21 cellular contexts compared by ENCODE assay signal in genomic region chr1:232368821-232369321, GRCh38.
"Had no signal": no experiment of that assay in that cellular context is flagged by ENCODE, and none has a peak within 500 bp of the region (broad histone marks: within the 10 kb centered on the region; RNA-seq: fewer than 3 reads in every experiment).

No MANE protein-coding gene starts in this region.

- H3K36me3 Mint-ChIP-seq: immature natural killer cell, memory B cell, mesothelial cell of epicardium, naive B cell had no signal

- ATAC-seq: foreskin keratinocyte; left lung; lower lobe of right lung; pancreas; stimulated activated naive CD8-positive, alpha-beta T cell treated with anti-CD3 and anti-CD28 coated beads, Interleukin-15, Interleukin-2, amounts not matched to agents 100 U/mL and 50 U/mL, for 24 hours had no signal

- H3K4me3 Mint-ChIP-seq: endodermal cell, immature natural killer cell, memory B cell, mesothelial cell of epicardium, naive B cell, nephron had no signal

- DNase-seq: effector CD4-positive, alpha-beta T cell; endodermal cell; erythroblast; foreskin keratinocyte; immature natural killer cell; left lung; lower lobe of right lung; naive B cell; occipital lobe; pancreas; right cardiac atrium; small intestine; stimulated activated CD4-positive, alpha-beta T cell treated with anti-CD3 and anti-CD28 coated beads, Interleukin-2, amount 100 ng/mL, for 48 hours; stimulated activated naive CD8-positive, alpha-beta T cell treated with anti-CD3 and anti-CD28 coated beads, Interleukin-15, Interleukin-2, amounts not matched to agents 100 U/mL and 50 U/mL, for 24 hours; thyroid gland; upper lobe of left lung; uterus had no signal

- H3K9me3 Mint-ChIP-seq: endodermal cell, immature natural killer cell, mesothelial cell of epicardium, nephron had no signal

- H3K27ac Mint-ChIP-seq: endodermal cell, immature natural killer cell, memory B cell, mesothelial cell of epicardium, naive B cell, nephron, progenitor cell of endocrine pancreas had no signal

- H3K4me1 Mint-ChIP-seq: immature natural killer cell, memory B cell, mesothelial cell of epicardium, naive B cell, nephron had no signal
